Comparison of ENCODE assay signal across 14 cellular contexts in the genomic region with DNA sequence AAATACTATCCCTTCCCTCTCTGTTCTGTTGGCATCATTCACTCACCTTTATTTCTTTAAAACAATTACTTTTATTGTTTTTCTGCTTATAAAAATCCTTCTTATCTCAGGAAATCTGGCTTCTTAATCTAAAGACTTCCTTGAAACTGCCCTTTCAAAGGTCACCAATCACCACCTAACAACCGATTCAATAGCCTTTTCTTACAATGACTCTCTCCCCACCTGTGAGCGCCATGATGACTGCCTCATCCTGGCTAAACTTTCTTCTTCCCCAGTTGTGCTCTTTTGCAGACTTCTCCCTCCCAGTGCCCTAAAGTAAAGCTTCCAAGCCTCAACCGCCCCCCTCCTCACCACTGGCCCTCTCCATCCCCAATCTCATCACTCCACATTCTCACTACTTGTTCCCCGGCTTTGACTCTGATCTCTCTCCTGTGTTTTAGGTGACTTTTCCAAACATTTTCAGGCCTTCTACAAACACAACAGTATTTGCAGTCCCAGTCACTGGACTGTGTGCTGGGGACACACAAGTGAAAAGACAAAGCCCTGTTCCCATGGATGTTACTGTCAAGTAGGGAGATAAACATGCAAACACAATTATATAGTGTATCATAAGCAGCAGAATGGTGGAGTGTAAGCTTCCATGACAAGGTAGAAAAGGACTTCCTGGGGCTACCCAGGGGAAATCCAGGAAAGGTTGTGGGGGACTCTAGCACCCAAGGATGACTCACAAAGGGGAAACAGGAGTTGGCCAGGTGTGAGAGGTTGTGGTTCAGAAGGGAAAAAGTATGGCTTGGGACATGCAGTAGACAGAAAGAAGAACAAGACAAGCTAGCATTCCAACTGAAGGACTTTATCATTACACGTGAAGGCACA. TPM values are rescaled to one million over a fixed set of nuclear protein-coding genes. Genes with fewer than 3 reads are reported as not detected.
DNase-seq lines count a peak whose midpoint lies in the region; ATAC-seq and TF ChIP-seq lines count a peak whose summit lies in the region.
"Had no signal": no experiment of that assay in that cellular context is flagged by ENCODE, and none has a peak within 500 bp of the region (broad histone marks: within the 10 kb centered on the region; RNA-seq: fewer than 3 reads in every experiment).

No MANE protein-coding gene starts in this region.

- intact Hi-C loops in esophagus muscularis mucosa (cut with DNase I): no loop called here

- WGBS in esophagus muscularis mucosa: 91% methylated on average over 5 of the region's 5 CpGs

- DNase-seq in GM23338 (ENCODE audit: low spot score): peak; percentile 33
- peak; percentile 66 for DNase-seq in NCI-H345 (lab: John Stamatoyannopoulos, UW)
- DNase-seq in esophagus muscularis mucosa (ENCODE audit: extremely low spot score): no peak
- DNase-seq in neural progenitor cell (ENCODE audit: low spot score): no peak
- no peak for DNase-seq in cerebellar nuclear complex (lab: John Stamatoyannopoulos, UW)
- no peak for DNase-seq in substantia nigra (lab: John Stamatoyannopoulos, UW)
- DNase-seq in RPMI8226: no peak
- DNase-seq: activated CD4-positive, alpha-beta T cell treated with anti-CD3 and anti-CD28 coated beads, Interleukin-2, amount 10 ng/mL, durations not matched to agents 24 days and 14 days; aorta; GM23248 had no signal

- no peak overlapping the region for H3K9ac ChIP-seq in neural progenitor cell
- H3K9ac ChIP-seq: BLaER1 treated with 17β-estradiol and CSF1 and Interleukin-3, amounts not matched to agents 10 nM and 100 nM; GM23248 had no signal

- H4K20me1 ChIP-seq in GM23338 (replicated peaks; ENCODE audit: insufficient read depth) (no peaks in the 10 kb centered on the region), neural progenitor cell (ENCODE audit: low read depth) (peaks cover 13% of the 10 kb centered on the region)
- H4K20me1 ChIP-seq: BLaER1 treated with 17β-estradiol and CSF1 and Interleukin-3, amounts not matched to agents 10 nM and 100 nM had no signal

- H3K4me1 ChIP-seq in GM23338 (ENCODE audit: insufficient read depth) (peaks cover 41% of the 10 kb centered on the region), esophagus muscularis mucosa (peaks cover 14 to 45% (median 38%) of the 10 kb centered on the region in 4 donors), neural progenitor cell (peaks cover 30% of the 10 kb centered on the region)
- H3K4me1 ChIP-seq: BLaER1 treated with 17β-estradiol and CSF1 and Interleukin-3, amounts not matched to agents 10 nM and 100 nM had no signal

- H3K9me3 Mint-ChIP-seq in GM23338: no peaks in the 10 kb centered on the region
- H3K9me3 Mint-ChIP-seq in neural progenitor cell: no peaks in the 10 kb centered on the region
- H3K9me3 Mint-ChIP-seq: activated CD4-positive, alpha-beta T cell treated with anti-CD3 and anti-CD28 coated beads, Interleukin-2, amount 10 ng/mL, durations not matched to agents 24 days and 14 days; natural killer cell treated with Interleukin-12 subunit alpha and Interleukin-12 subunit beta and Interleukin-15 and Interleukin-18, amount 100 ng/mL, for 72 hours had no signal

- peaks cover 11% of the 10 kb centered on the region for H3K79me2 ChIP-seq in GM23338 (replicated peaks; ENCODE audit: insufficient read depth)
- H3K79me2 ChIP-seq in neural progenitor cell (ENCODE audit: low read depth): no peaks in the 10 kb centered on the region

- no peaks in the 10 kb centered on the region for H3K36me3 ChIP-seq in GM23338 (ENCODE audit: insufficient read depth)
- no peaks in the 10 kb centered on the region for H3K36me3 ChIP-seq in esophagus muscularis mucosa
- H3K36me3 ChIP-seq in neural progenitor cell: no peaks in the 10 kb centered on the region

- peaks cover 3% of the 10 kb centered on the region for H3K27me3 Mint-ChIP-seq in GM23338 (ENCODE audit: insufficient read depth, low read depth, poor library complexity)
- H3K27me3 Mint-ChIP-seq in neural progenitor cell (ENCODE audit: insufficient read depth, low read depth): peaks cover 2% of the 10 kb centered on the region

- no peak for TF ChIP-seq EP300 in esophagus muscularis mucosa (IDR thresholded peaks at IDR 0.05)

- peaks cover 6% of the 10 kb centered on the region; the same call in 1 of the 2 replicates for H3F3A ChIP-seq in GM23338 (replicated peaks; ENCODE audit: low read depth)
- H3F3A ChIP-seq in neural progenitor cell (ENCODE audit: low read depth): peaks cover 20% of the 10 kb centered on the region

- no peak for TF ChIP-seq POLR2A in esophagus muscularis mucosa (IDR thresholded peaks at IDR 0.05; ENCODE audit: low read depth)

- ATAC-seq in GM23338 (peak; percentile 40), GM19397 (IDR thresholded peaks at IDR 0.05; ENCODE audit: unreplicated experiment) (no peak)
- ATAC-seq: natural killer cell treated with Interleukin-12 subunit alpha and Interleukin-12 subunit beta and Interleukin-15 and Interleukin-18, amount 100 ng/mL, for 72 hours had no signal

- no peak overlapping the region for H2AFZ ChIP-seq in GM23338
- H2AFZ ChIP-seq in neural progenitor cell (replicated peaks): no peak overlapping the region
- H2AFZ ChIP-seq: GM23248 had no signal

- peaks cover 6% of the 10 kb centered on the region; the same call in 1 of the 2 replicates for H3K9me2 ChIP-seq in GM23338 (ENCODE audit: insufficient read depth)

- H3K27me3 ChIP-seq in GM23338 (ENCODE audit: insufficient read depth) (no peaks in the 10 kb centered on the region), esophagus muscularis mucosa (no peaks in the 10 kb centered on the region), neural progenitor cell (no peaks in the 10 kb centered on the region)
- H3K27me3 ChIP-seq: BLaER1 treated with 17β-estradiol and CSF1 and Interleukin-3, amounts not matched to agents 10 nM and 100 nM had no signal

- H3K4me2 ChIP-seq in GM23338: peak overlapping the region; percentile 67
- H3K4me2 ChIP-seq in neural progenitor cell: peak overlapping the region; percentile 67
- H3K4me2 ChIP-seq: BLaER1 treated with 17β-estradiol and CSF1 and Interleukin-3, amounts not matched to agents 10 nM and 100 nM had no signal

- H3K4me3 ChIP-seq in GM23338 (no peak overlapping the region), esophagus muscularis mucosa (no peak overlapping the region), neural progenitor cell (no peak overlapping the region)
- H3K4me3 ChIP-seq: BLaER1 treated with 17β-estradiol and CSF1 and Interleukin-3, amounts not matched to agents 10 nM and 100 nM; GM23248 had no signal

- TF ChIP-seq CTCF in GM23338 (conservative IDR thresholded peaks at IDR 0.05; ENCODE audit: low read depth in 2 of 2) (no peak), esophagus muscularis mucosa (IDR thresholded peaks at IDR 0.05) (no peak), neural progenitor cell (IDR thresholded peaks at IDR 0.05) (no peak)

- H3K36me3 Mint-ChIP-seq in GM23338 (ENCODE audit: low read depth): peaks cover 4% of the 10 kb centered on the region; the same call in 2 of the 3 replicates
- peaks cover 25% of the 10 kb centered on the region for H3K36me3 Mint-ChIP-seq in neural progenitor cell
- H3K36me3 Mint-ChIP-seq: natural killer cell treated with Interleukin-12 subunit alpha and Interleukin-12 subunit beta and Interleukin-15 and Interleukin-18, amount 100 ng/mL, for 72 hours had no signal

- H3K9me3 ChIP-seq in esophagus muscularis mucosa (no peaks in the 10 kb centered on the region), neural progenitor cell (ENCODE audit: low read depth) (no peaks in the 10 kb centered on the region)
- H3K9me3 ChIP-seq: BLaER1 treated with 17β-estradiol and CSF1 and Interleukin-3, amounts not matched to agents 10 nM and 100 nM had no signal

- H3K4me3 Mint-ChIP-seq in GM23338 (no peak overlapping the region; the same call in 2 of the 3 replicates), neural progenitor cell (peak overlapping the region; percentile 64)
- H3K4me3 Mint-ChIP-seq: activated CD4-positive, alpha-beta T cell treated with anti-CD3 and anti-CD28 coated beads, Interleukin-2, amount 10 ng/mL, durations not matched to agents 24 days and 14 days; natural killer cell treated with Interleukin-12 subunit alpha and Interleukin-12 subunit beta and Interleukin-15 and Interleukin-18, amount 100 ng/mL, for 72 hours had no signal

- H3K4me1 Mint-ChIP-seq in GM23338: peaks cover 47% of the 10 kb centered on the region
- peaks cover 59% of the 10 kb centered on the region for H3K4me1 Mint-ChIP-seq in neural progenitor cell

- H3K27ac ChIP-seq in GM23338 (ENCODE audit: low read depth) (peak overlapping the region; percentile 84), esophagus muscularis mucosa (replicated peaks in 1 of 4) (peak overlapping the region; percentile 48 to 62 (median 59)), neural progenitor cell (peak overlapping the region; percentile 21), substantia nigra (ENCODE audit: low read depth, low read length, poor library complexity, severe bottlenecking) (no peak overlapping the region)
- H3K27ac ChIP-seq: BLaER1 treated with 17β-estradiol and CSF1 and Interleukin-3, amounts not matched to agents 10 nM and 100 nM; GM23248; RWPE1 had no signal

- H3K27ac Mint-ChIP-seq in GM23338: peak overlapping the region; percentile 80
- peak overlapping the region; percentile 55 for H3K27ac Mint-ChIP-seq in neural progenitor cell
- H3K27ac Mint-ChIP-seq: activated CD4-positive, alpha-beta T cell treated with anti-CD3 and anti-CD28 coated beads, Interleukin-2, amount 10 ng/mL, durations not matched to agents 24 days and 14 days; natural killer cell treated with Interleukin-12 subunit alpha and Interleukin-12 subunit beta and Interleukin-15 and Interleukin-18, amount 100 ng/mL, for 72 hours had no signal

TF ChIP-seq in GM23338, 12 proteins besides CTCF, POLR2A, EP300 and RAD21:
- TF ChIP-seq, protein P1, sequence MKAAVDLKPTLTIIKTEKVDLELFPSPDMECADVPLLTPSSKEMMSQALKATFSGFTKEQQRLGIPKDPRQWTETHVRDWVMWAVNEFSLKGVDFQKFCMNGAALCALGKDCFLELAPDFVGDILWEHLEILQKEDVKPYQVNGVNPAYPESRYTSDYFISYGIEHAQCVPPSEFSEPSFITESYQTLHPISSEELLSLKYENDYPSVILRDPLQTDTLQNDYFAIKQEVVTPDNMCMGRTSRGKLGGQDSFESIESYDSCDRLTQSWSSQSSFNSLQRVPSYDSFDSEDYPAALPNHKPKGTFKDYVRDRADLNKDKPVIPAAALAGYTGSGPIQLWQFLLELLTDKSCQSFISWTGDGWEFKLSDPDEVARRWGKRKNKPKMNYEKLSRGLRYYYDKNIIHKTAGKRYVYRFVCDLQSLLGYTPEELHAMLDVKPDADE (IDR thresholded peaks at IDR 0.05): no peak
- no peak for TF ChIP-seq ZNF331 (CRISPR knock-in tag; IDR thresholded peaks at IDR 0.05; ENCODE audit: low read depth)

RNA-seq across cellular contexts. Expression of a gene that starts 12.8 kb away (rescaled TPM):
- 21.2 and 24.5 TPM in 2 replicates for total RNA-seq in GM23338 (2014; rRNA removed; shearing (Covaris generic))
- polyA plus RNA-seq in GM23338 (2016; fragmentation: Nextera tagmentation; extraction: Ambion mirVana): 10.5 and 11.2 TPM in 2 replicates
- total RNA-seq in esophagus muscularis mucosa: 10 to 100 TPM in 3 of 4 donors, 1 to 10 TPM in 1; 8.6 to 15.6 (median 11.7) TPM
- 7.7 and 12.1 TPM in 2 replicates for total RNA-seq in neural progenitor cell (ENCODE audit: low replicate concordance)

Comparison
In these comparisons a context has a peak if more than half of its experiments do, and no peak if none do; other contexts are left out.
1. DNase-seq: peak in GM23338 (single experiment) and NCI-H345 (single experiment); none in esophagus muscularis mucosa (single experiment), neural progenitor cell (single experiment), cerebellar nuclear complex (0 of 2), substantia nigra (0 of 49) and RPMI8226 (single experiment).